15 cellular contexts compared by ENCODE assay signal in the genomic region with DNA sequence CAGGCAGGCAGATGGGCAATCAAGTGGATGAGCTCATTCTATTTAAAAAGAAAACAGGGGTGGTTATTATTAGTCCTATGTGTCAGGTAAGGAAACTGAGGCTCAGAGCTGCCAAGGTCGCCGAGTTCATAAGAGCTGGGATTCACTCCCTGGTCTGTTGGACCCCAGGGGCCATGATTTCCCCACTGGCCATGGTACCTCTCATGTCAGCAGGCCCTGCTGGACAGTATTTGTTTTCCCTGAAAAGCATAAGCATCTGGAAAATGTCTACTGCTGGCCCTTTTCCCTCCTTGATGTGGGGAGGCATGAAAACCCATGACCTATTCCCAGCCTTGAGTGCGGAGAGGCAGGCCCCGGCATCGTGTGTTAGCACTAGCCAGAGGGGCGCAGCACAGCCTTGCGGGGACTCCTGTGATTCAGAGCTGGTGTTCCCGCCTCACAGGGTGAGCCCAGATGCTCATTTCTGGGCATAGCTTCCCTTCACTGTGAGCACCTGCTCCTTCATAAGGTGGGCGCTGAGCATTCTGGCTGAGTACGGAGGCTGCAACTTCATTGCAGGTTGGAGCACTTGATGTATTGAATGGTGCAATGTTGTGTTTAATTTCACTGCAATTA.
"Had no signal": no experiment of that assay in that cellular context is flagged by ENCODE, and none has a peak within 500 bp of the region (broad histone marks: within the 10 kb centered on the region; RNA-seq: fewer than 3 reads in every experiment).

No MANE protein-coding gene starts in this region.

- H3K4me3 ChIP-seq: colonic mucosa, left lung, stomach had no signal

- H3K36me3 ChIP-seq: brain microvascular endothelial cell, colonic mucosa, left lung, stomach had no signal

- H3K27me3 ChIP-seq: brain microvascular endothelial cell, colonic mucosa had no signal

- H3K9me3 ChIP-seq: colonic mucosa, left lung, stomach had no signal

- FAIRE-seq: frontal cortex had no signal

- DNase-seq: activated CD8-positive, alpha-beta memory T cell treated with anti-CD3 and anti-CD28 coated beads for 24 hours; activated CD8-positive, alpha-beta memory T cell treated with anti-CD3 and anti-CD28 coated beads, Interleukin-2, amount 50 U/mL, for 48 hours; activated effector memory CD4-positive, alpha-beta T cell treated with anti-CD3 and anti-CD28 coated beads, Interleukin-2, amount 50 U/mL, for 16 hours; activated naive CD4-positive, alpha-beta T cell treated with anti-CD3 and anti-CD28 coated beads, Interleukin-2, amount 50 U/mL, for 16 hours; activated T-cell treated with anti-CD3 and anti-CD28 coated beads, Interleukin-2, amount 50 U/mL, for 48 hours; aorta; brain microvascular endothelial cell; colonic mucosa; left lung; nephron progenitor cell; occipital lobe; stimulated activated CD4-positive, alpha-beta T cell treated with anti-CD3 and anti-CD28 coated beads, Interleukin-4, amount 100 ng/mL, for 1 hour; stomach; trophoblast cell had no signal

- H3K4me1 ChIP-seq: colonic mucosa, left lung, stomach had no signal

- H3K27ac ChIP-seq: brain microvascular endothelial cell, colonic mucosa, left lung, stomach had no signal
